In the genomic region with DNA sequence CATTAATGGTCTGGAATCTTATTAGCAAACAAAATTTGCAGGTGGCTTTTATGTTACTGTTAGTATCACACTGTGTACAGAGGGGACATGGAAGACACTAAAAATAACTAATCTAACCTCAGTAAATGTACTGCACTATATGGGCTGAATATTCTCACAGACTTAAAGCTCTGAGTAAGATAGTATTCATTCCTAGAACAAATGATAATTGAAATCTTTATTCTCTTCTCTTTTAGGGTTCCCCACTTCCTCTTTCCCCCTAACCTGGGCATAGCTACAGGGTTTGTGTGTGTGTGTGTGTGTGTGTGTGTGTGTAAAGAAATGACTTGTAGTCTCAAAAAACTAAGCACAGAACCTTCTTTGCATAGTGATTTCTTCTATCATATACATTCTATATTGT, we compare ENCODE assay signal across 10 cellular contexts. TPM values are rescaled to one million over a fixed set of nuclear protein-coding genes. Genes with fewer than 3 reads are reported as not detected.
A peak's percentile ranks its signal among the peaks of the same experiment; 100 is the strongest.
DNase-seq lines count a peak whose midpoint lies in the region; ATAC-seq and TF ChIP-seq lines count a peak whose summit lies in the region.
"Had no signal": no experiment of that assay in that cellular context is flagged by ENCODE, and none has a peak within 500 bp of the region (broad histone marks: within the 10 kb centered on the region; RNA-seq: fewer than 3 reads in every experiment).

No MANE protein-coding gene starts in this region.

- DNase-seq in heart left ventricle (no peak), activated gamma-delta T cell treated with Interleukin-2 at 50 U/mL for 16 hours (no peak), SKM-1 (lab: John Stamatoyannopoulos, UW; ENCODE audit: unreplicated experiment) (no peak), T-helper 1 cell (no peak), epidermal melanocyte (ENCODE audit: insufficient read length, low spot score) (no peak)

- H3K27me3 ChIP-seq in ACC112 (ENCODE audit: insufficient read depth, low read length) (no peaks in the 10 kb centered on the region), heart left ventricle (no peaks in the 10 kb centered on the region)
- H3K27me3 ChIP-seq: BLaER1, neutrophil had no signal

- ATAC-seq in GM19468 (IDR thresholded peaks at IDR 0.05; ENCODE audit: extremely low read depth, unreplicated experiment): peak; percentile 84
- peak; percentile 81 for ATAC-seq in HG03442 (IDR thresholded peaks at IDR 0.05; ENCODE audit: unreplicated experiment)
- peak in 3 of 4 donors; percentile 35 to 49 (median 45) for ATAC-seq in heart left ventricle

- H3K27ac ChIP-seq in ACC112 (ENCODE audit: low read depth, low read length) (peak overlapping the region; percentile 86), heart left ventricle (peak overlapping the region in 9 of 12 donors; percentile 10 to 79 (median 57))
- H3K27ac ChIP-seq: BLaER1, neutrophil had no signal

- intact Hi-C loops in heart left ventricle (cut with DNase I): loop anchor here in 3 of 10 donors (1.0 to 10.0 kb wide), 4 partner anchors 20 to 66 kb away; no protein-coding TSS in a partner anchor

- TF ChIP-seq POLR2A in heart left ventricle (IDR thresholded peaks at IDR 0.05): no peak

- TF ChIP-seq CTCF in heart left ventricle (IDR thresholded peaks at IDR 0.05): no peak

- peak overlapping the region; percentile 12 for H2AFZ ChIP-seq in ACC112 (ENCODE audit: low read length, unreplicated experiment)

- H3K4me1 ChIP-seq in ACC112 (ENCODE audit: control insufficient read depth, insufficient read depth, low read length, unreplicated experiment): peaks cover 22% of the 10 kb centered on the region
- H3K4me1 ChIP-seq in heart left ventricle: peaks cover 0 to 17% (median 3%) of the 10 kb centered on the region in 12 donors
- H3K4me1 ChIP-seq: BLaER1 had no signal

- peaks cover 0 to 5% (median 0%) of the 10 kb centered on the region in 12 donors for H3K9me3 ChIP-seq in heart left ventricle
- H3K9me3 ChIP-seq: BLaER1, neutrophil had no signal

- no peak overlapping the region for H3K4me3 ChIP-seq in ACC112 (ENCODE audit: low read depth, low read length)
- no peak overlapping the region for H3K4me3 ChIP-seq in heart left ventricle
- H3K4me3 ChIP-seq: BLaER1 had no signal

- H3K36me3 ChIP-seq in ACC112 (ENCODE audit: insufficient read depth, low read length) (no peaks in the 10 kb centered on the region), heart left ventricle (no peaks in the 10 kb centered on the region)
- H3K36me3 ChIP-seq: BLaER1, neutrophil had no signal

- H3K79me2 ChIP-seq in ACC112 (ENCODE audit: control insufficient read depth, insufficient read depth, low read length, unreplicated experiment): no peaks in the 10 kb centered on the region

RNA-seq across cellular contexts. Expression of a gene that starts 21.4 kb away (rescaled TPM):
- 100 to 1,000 TPM; 122 to 185 (median 158) TPM for total RNA-seq in heart left ventricle
- 100 to 1,000 TPM in 1 of 2 donors, 10 to 100 TPM in 1; 42.4 to 108 TPM for polyA plus RNA-seq in heart left ventricle
